22 cellular contexts compared by ENCODE assay signal in genomic region chr11:18016789-18017188, GRCh38. TPM values are rescaled to one million over a fixed set of nuclear protein-coding genes. Genes with fewer than 3 reads are reported as not detected.
A peak's percentile ranks its signal among the peaks of the same experiment; 100 is the strongest.
DNase-seq lines count a peak whose midpoint lies in the region; ATAC-seq and TF ChIP-seq lines count a peak whose summit lies in the region.
"Had no signal": no experiment of that assay in that cellular context is flagged by ENCODE, and none has a peak within 500 bp of the region (broad histone marks: within the 10 kb centered on the region; RNA-seq: fewer than 3 reads in every experiment).

No MANE protein-coding gene starts in this region.

- intact Hi-C loops in OCI-LY7 (cut with micrococcal nuclease; ENCODE audit: unreplicated experiment) (loop anchor here (10.0 kb wide), 1 partner anchor 508 kb away; the partner anchor contains the start of gene TSG101), right lobe of liver (cut with DNase I) (no loop called here), posterior cingulate gyrus (cut with DNase I) (no loop called here)

- POLR2A ChIA-PET in OCI-LY7 (lab: Charles Lee), result no interaction called here

- TF ChIP-seq EP300 in gastroesophageal sphincter (IDR thresholded peaks at IDR 0.05), result no peak

- CTCF ChIA-PET in OCI-LY7 (lab: Charles Lee; ENCODE audit: unreplicated experiment), result no interaction called here

- peaks cover 5% of the 10 kb centered on the region; the same call in 1 of the 2 replicates for H3K79me2 ChIP-seq in OCI-LY7 (ENCODE audit: insufficient read depth, low read depth, low read length)

- TF ChIP-seq POLR2A in gastroesophageal sphincter (IDR thresholded peaks at IDR 0.05), result no peak
- TF ChIP-seq POLR2A in right lobe of liver (IDR thresholded peaks at IDR 0.05), result no peak

- H2AFZ ChIP-seq in OCI-LY7 (ENCODE audit: low read length), result no peak overlapping the region

- no peaks in the 10 kb centered on the region for H3K27me3 ChIP-seq in WERI-Rb-1 (ENCODE audit: insufficient read depth, low read depth, severe bottlenecking)
- no peaks in the 10 kb centered on the region for H3K27me3 ChIP-seq in gastroesophageal sphincter
- no peaks in the 10 kb centered on the region for H3K27me3 ChIP-seq in right lobe of liver
- H3K27me3 ChIP-seq: BLaER1, Peyer's patch had no signal

- DNase-seq in NCI-H524 (lab: John Stamatoyannopoulos, UW) (peak; percentile 39 to 71), NCI-H524 treated with DMSO at 0.1 percent for 48 hours (lab: John Stamatoyannopoulos, UW) (no peak), OCI-LY7 (ENCODE audit: low spot score) (no peak), WERI-Rb-1 (peak; percentile 21), right lobe of liver (no peak), kidney glomerular epithelial cell (lab: John Stamatoyannopoulos, UW) (no peak), posterior cingulate gyrus (no peak)
- DNase-seq: ACHN; Caco-2; CD4-positive, alpha-beta T cell; DMS153; IMR-90; MV-4-11; NCI-H1105 treated with DMSO at 0.1 percent for 48 hours; NCI-H2029 treated with DMSO at 0.1 percent for 48 hours; NCI-H226; NCI-H526; NK-92 treated with Interleukin-12 subunit alpha and Interleukin-12 subunit beta, amount 100 ng/mL, for 24 hours; Peyer's patch had no signal

- H3K9me3 ChIP-seq in OCI-LY7 (ENCODE audit: low read length), result no peaks in the 10 kb centered on the region
- H3K9me3 ChIP-seq in WERI-Rb-1 (ENCODE audit: severe bottlenecking), result no peaks in the 10 kb centered on the region
- no peaks in the 10 kb centered on the region for H3K9me3 ChIP-seq in gastroesophageal sphincter
- no peaks in the 10 kb centered on the region for H3K9me3 ChIP-seq in right lobe of liver
- H3K9me3 ChIP-seq: BLaER1, Peyer's patch had no signal

- no peaks in the 10 kb centered on the region for H4K20me1 ChIP-seq in OCI-LY7 (ENCODE audit: insufficient read depth, low read length)
- H4K20me1 ChIP-seq: BLaER1 had no signal

- peaks cover 16% of the 10 kb centered on the region for H3K4me1 ChIP-seq in OCI-LY7 (ENCODE audit: insufficient read depth, low read length, poor library complexity, severe bottlenecking)
- peaks cover 0 to 14% (median 0%) of the 10 kb centered on the region in 3 donors for H3K4me1 ChIP-seq in gastroesophageal sphincter
- H3K4me1 ChIP-seq in right lobe of liver, result peaks cover 0 to 9% (median 0%) of the 10 kb centered on the region in 4 donors

- no peaks in the 10 kb centered on the region for H3K36me3 ChIP-seq in OCI-LY7 (ENCODE audit: insufficient read depth, low read length)
- H3K36me3 ChIP-seq in WERI-Rb-1, result no peaks in the 10 kb centered on the region; the same call in 1 of the 2 replicates
- H3K36me3 ChIP-seq in gastroesophageal sphincter, result no peaks in the 10 kb centered on the region
- H3K36me3 ChIP-seq in right lobe of liver, result no peaks in the 10 kb centered on the region
- H3K36me3 ChIP-seq: BLaER1, Peyer's patch had no signal

- no peak overlapping the region for H3K4me3 ChIP-seq in OCI-LY7 (ENCODE audit: low read depth, low read length, poor library complexity, severe bottlenecking)
- no peak overlapping the region for H3K4me3 ChIP-seq in WERI-Rb-1 (ENCODE audit: low read depth, low read length)
- H3K4me3 ChIP-seq in gastroesophageal sphincter, result no peak overlapping the region
- no peak overlapping the region for H3K4me3 ChIP-seq in right lobe of liver
- H3K4me3 ChIP-seq: BLaER1, Peyer's patch had no signal

- H3K27ac ChIP-seq in OCI-LY7 (ENCODE audit: low read depth, low read length, poor library complexity, severe bottlenecking) (no peak overlapping the region), WERI-Rb-1 (peak overlapping the region; percentile 24), gastroesophageal sphincter (no peak overlapping the region), right lobe of liver (no peak overlapping the region)
- H3K27ac ChIP-seq: 22Rv1, BLaER1, Peyer's patch had no signal

- TF ChIP-seq CTCF in OCI-LY7 (conservative IDR thresholded peaks at IDR 0.05; ENCODE audit: low read length) (0 out of 2 replicates have a peak, but pooled peaks have one; percentile 17), WERI-Rb-1 (IDR thresholded peaks at IDR 0.05; ENCODE audit: low read depth, low read length) (peak; percentile 14; the same call in 1 of the 2 replicates), gastroesophageal sphincter (IDR thresholded peaks at IDR 0.05) (no peak), right lobe of liver (IDR thresholded peaks at IDR 0.05) (no peak)

- 66 to 67% methylated on average over 1 to 2 of the region's 2 CpGs for WGBS in gastroesophageal sphincter (ENCODE audit: low coverage in 1 of 2), 2 donors
- WGBS in right lobe of liver (ENCODE audit: insufficient coverage, low coverage, low lambda C conversion rate, missing lambda C conversion rate), result 88% methylated on average over 1 of the region's 2 CpGs

- H3K9me2 ChIP-seq in OCI-LY7 (ENCODE audit: insufficient read depth, low read length), result no peaks in the 10 kb centered on the region

- no peak overlapping the region for H3K4me2 ChIP-seq in OCI-LY7 (ENCODE audit: low read length)
- H3K4me2 ChIP-seq: BLaER1 had no signal

- no peak for ATAC-seq in gastroesophageal sphincter
- ATAC-seq in right lobe of liver, result no peak

- no TSS peak for BruUV-seq in OCI-LY7 (replicated peaks; lab: Mats Ljungman, UMichigan)

RNA-seq across cellular contexts. Expression of gene SERGEF, which starts 3.9 kb away (rescaled TPM):
- 35.4 and 47.1 TPM in 2 replicates for total RNA-seq in OCI-LY7 (2014; rRNA removed; shearing (Covaris generic))
- total RNA-seq in OCI-LY7 (2022) (42.2 and 43.8 TPM in 2 replicates), gastroesophageal sphincter (10 to 100 TPM; 35.5 to 42.5 (median 36.3) TPM), right lobe of liver (10 to 100 TPM in 4 of 6 experiments, 1 to 10 TPM in 2; 8.4 to 19.5 (median 15.8) TPM)

RNA-seq across cellular contexts. Expression of gene TPH1, which starts 29.3 kb away (rescaled TPM):
- 0.19 and 0.44 TPM in 2 replicates for total RNA-seq in OCI-LY7 (2014; rRNA removed; shearing (Covaris generic))
- total RNA-seq in OCI-LY7 (2022), result 0.23 and 0.39 TPM in 2 replicates
- under 1 TPM in 3 of 4 donors, not detected in 1; 0.13 to 0.47 (median 0.27) TPM for total RNA-seq in gastroesophageal sphincter
- under 1 TPM in 5 of 6 experiments, not detected in 1; 0.07 to 0.25 (median 0.12) TPM for total RNA-seq in right lobe of liver

Comparison
In these comparisons a context has a peak if more than half of its experiments do, and no peak if none do; other contexts are left out.
1. DNase-seq: peak in NCI-H524 (2 of 2) and WERI-Rb-1 (single experiment); none in NCI-H524 treated with DMSO at 0.1 percent for 48 hours (single experiment), OCI-LY7 (single experiment), right lobe of liver (0 of 3), kidney glomerular epithelial cell (single experiment) and posterior cingulate gyrus (0 of 10).
2. CTCF ChIP-seq: peak in OCI-LY7 (single experiment) and WERI-Rb-1 (single experiment); none in gastroesophageal sphincter (0 of 4) and right lobe of liver (0 of 4).